9 cellular contexts compared by ENCODE assay signal in the genomic region with DNA sequence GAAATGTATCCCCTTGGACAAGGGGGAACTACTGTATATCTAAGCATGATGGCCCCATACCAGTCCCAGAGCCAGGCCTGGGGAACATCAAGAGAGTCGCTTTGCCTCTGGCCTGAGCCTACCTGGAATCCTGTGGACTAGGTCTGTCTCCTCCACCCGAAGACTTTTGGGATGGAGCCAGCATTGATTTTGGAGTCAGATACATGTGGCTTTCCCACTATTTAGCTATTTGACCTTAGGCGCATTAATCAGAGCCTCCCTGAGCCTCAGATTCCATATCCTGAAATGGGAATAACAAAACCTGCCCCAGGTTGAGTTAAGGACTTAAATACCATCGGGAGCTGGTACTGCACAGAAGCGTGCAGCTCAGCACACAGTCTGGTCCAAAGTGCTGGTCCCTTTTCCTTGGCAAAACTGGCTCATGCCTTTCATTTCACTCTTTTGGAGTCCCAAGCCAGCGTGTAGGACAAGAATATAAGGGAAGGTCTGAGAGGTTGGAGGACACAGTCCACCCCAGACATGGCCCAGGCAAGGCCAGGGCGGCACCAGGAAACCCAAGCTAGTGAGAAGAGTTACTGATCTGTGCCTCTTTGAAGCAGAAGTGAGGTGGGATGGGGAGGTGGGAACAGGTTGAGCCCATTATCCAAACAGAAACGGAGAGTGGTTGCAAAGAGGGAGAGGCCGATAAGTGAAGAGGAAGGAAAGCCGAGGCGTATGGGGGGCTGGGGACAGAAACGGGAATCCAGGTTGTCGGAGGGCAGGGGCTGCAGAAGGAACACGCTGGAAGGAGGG. TPM values are rescaled to one million over a fixed set of nuclear protein-coding genes. Genes with fewer than 3 reads are reported as not detected.
DNase-seq lines count a peak whose midpoint lies in the region; ATAC-seq, FAIRE-seq and TF ChIP-seq lines count a peak whose summit lies in the region.
"Had no signal": no experiment of that assay in that cellular context is flagged by ENCODE, and none has a peak within 500 bp of the region (broad histone marks: within the 10 kb centered on the region; RNA-seq: fewer than 3 reads in every experiment).

No MANE protein-coding gene starts in this region.

- peak overlapping the region; percentile 49 for H3K4me3 ChIP-seq in HAP-1
- H3K4me3 ChIP-seq in iPS-18a (ENCODE audit: low read length) = peak overlapping the region; percentile 67
- H3K4me3 ChIP-seq in rectal smooth muscle tissue (ENCODE audit: low read length) = peak overlapping the region; percentile 76

- peak overlapping the region; percentile 84 for H3K4me3 Mint-ChIP-seq in WTC11

- H3K27ac ChIP-seq in iPS-18a (ENCODE audit: low read length) = no peak overlapping the region
- H3K27ac ChIP-seq in rectal smooth muscle tissue (ENCODE audit: low read depth, low read length) = no peak overlapping the region

- in situ Hi-C loops in HAP-1 (cut with MboI; ENCODE audit: low sequenced_read_pairs) = no loop called here

- H3K27me3 ChIP-seq in HAP-1 (ENCODE audit: low read depth) (no peaks in the 10 kb centered on the region), iPS-18a (ENCODE audit: control insufficient read depth, insufficient read depth, low read length) (peaks cover 32% of the 10 kb centered on the region), rectal smooth muscle tissue (ENCODE audit: control insufficient read depth, insufficient read depth, low read length) (peaks cover 11% of the 10 kb centered on the region)

- POLR2A ChIA-PET in WTC11 (lab: Charles Lee) = interaction anchor here (1.4 kb wide), 1 partner anchor 38 kb away, joined by 4 read pairs; no protein-coding TSS in a partner anchor

- no peak for FAIRE-seq in H54 (lab: Jason Lieb, UNC)

- peaks cover 11% of the 10 kb centered on the region for H3K4me1 Mint-ChIP-seq in WTC11

- H3K4me1 ChIP-seq in HAP-1 = peaks cover 7% of the 10 kb centered on the region
- no peaks in the 10 kb centered on the region for H3K4me1 ChIP-seq in iPS-18a (ENCODE audit: control insufficient read depth, low read depth, low read length)
- peaks cover 2% of the 10 kb centered on the region for H3K4me1 ChIP-seq in rectal smooth muscle tissue (ENCODE audit: control insufficient read depth, insufficient read depth, low read length)

- DNase-seq in HAP-1 (ENCODE audit: low spot score in 2 of 2) (no peak), WTC11 (ENCODE audit: low spot score) (no peak), H54 (ENCODE audit: insufficient read length, low spot score) (no peak), occipital lobe (lab: John Stamatoyannopoulos, UW) (no peak), DMS153 treated with DMSO at 0.1 percent for 48 hours (lab: John Stamatoyannopoulos, UW; ENCODE audit: unreplicated experiment) (no peak), NCI-H524 (lab: John Stamatoyannopoulos, UW) (no peak)
- DNase-seq: NCI-H345 had no signal

- ATAC-seq in WTC11 = no peak; the same call in 1 of the 2 replicates

- no peak for TF ChIP-seq POLR2A in H54 (IDR thresholded peaks at IDR 0.05; ENCODE audit: low read depth, low read length)

- no peak for TF ChIP-seq CTCF in WTC11 (IDR thresholded peaks at IDR 0.05)

- H3K9me3 ChIP-seq in HAP-1 (no peaks in the 10 kb centered on the region), iPS-18a (ENCODE audit: control insufficient read depth, low read depth, low read length) (no peaks in the 10 kb centered on the region)

- peak overlapping the region; percentile 45; the same call in 1 of the 2 replicates for H3K27ac Mint-ChIP-seq in WTC11

- no peaks in the 10 kb centered on the region for H3K36me3 Mint-ChIP-seq in WTC11

- no peaks in the 10 kb centered on the region for H3K36me3 ChIP-seq in HAP-1 (replicated peaks)
- H3K36me3 ChIP-seq in iPS-18a (ENCODE audit: control insufficient read depth, low read depth, low read length) = no peaks in the 10 kb centered on the region
- H3K36me3 ChIP-seq in rectal smooth muscle tissue (ENCODE audit: control insufficient read depth, insufficient read depth, low read length) = no peaks in the 10 kb centered on the region

- no peaks in the 10 kb centered on the region for H3K9me3 Mint-ChIP-seq in WTC11

- H3K27me3 Mint-ChIP-seq in WTC11 (ENCODE audit: low read depth) = peaks cover 31% of the 10 kb centered on the region

- no peak overlapping the region for H3K9ac ChIP-seq in iPS-18a (ENCODE audit: low read length)
- H3K9ac ChIP-seq in rectal smooth muscle tissue (ENCODE audit: low read length) = peak overlapping the region; percentile 49

- CTCF ChIA-PET in WTC11 (lab: Charles Lee) = interaction anchor here (0.6 to 2.5 kb wide), 20 partner anchors 14 to 337 kb away, joined by 3 to 36 read pairs (median 7); no protein-coding TSS in a partner anchor

TF ChIP-seq in WTC11, 78 proteins besides CTCF, POLR2A, EP300 and RAD21:
- TF ChIP-seq, protein P1, sequence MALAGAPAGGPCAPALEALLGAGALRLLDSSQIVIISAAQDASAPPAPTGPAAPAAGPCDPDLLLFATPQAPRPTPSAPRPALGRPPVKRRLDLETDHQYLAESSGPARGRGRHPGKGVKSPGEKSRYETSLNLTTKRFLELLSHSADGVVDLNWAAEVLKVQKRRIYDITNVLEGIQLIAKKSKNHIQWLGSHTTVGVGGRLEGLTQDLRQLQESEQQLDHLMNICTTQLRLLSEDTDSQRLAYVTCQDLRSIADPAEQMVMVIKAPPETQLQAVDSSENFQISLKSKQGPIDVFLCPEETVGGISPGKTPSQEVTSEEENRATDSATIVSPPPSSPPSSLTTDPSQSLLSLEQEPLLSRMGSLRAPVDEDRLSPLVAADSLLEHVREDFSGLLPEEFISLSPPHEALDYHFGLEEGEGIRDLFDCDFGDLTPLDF (CRISPR knock-in tag; IDR thresholded peaks at IDR 0.05) = no peak
- 0 out of 2 replicates have a peak, but pooled peaks have one; percentile 33 for TF ChIP-seq IRF2 (CRISPR knock-in tag; IDR thresholded peaks at IDR 0.05; ENCODE audit: borderline replicate concordance, low read depth)

RNA-seq across cellular contexts. Expression of gene FA2H, which starts 1.0 kb away (rescaled TPM):
- 6.0 to 10.9 TPM (median 6.6 TPM) in 3 replicates for total RNA-seq in WTC11 (2021)
- total RNA-seq in occipital lobe = 0.16 TPM
